1 cellular context compared by ENCODE assay signal in the genomic region with DNA sequence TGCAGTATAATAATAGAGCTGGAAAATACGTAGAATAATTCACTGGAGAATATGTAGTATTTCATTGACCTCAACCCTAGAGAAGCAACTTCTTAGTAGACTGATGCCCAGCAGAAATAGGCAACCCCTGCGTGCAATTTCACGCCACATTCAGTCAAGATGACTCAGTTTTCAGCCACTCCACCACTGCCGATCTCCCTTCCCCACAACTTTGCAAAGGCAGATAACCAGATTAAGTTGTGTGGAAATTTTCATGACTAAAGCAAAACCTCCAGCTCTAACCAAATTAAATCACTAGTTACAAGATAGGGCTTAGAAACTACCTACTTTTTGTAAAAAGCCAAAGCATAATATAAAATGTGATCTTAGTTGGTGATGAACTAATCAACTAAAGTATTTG.
TF ChIP-seq lines count a peak whose summit lies in the region.

No MANE protein-coding gene starts in this region.

TF ChIP-seq in GM12878, 131 proteins besides CTCF, POLR2A, EP300 and RAD21 (continued from another document):
- TF ChIP-seq, protein P1, sequence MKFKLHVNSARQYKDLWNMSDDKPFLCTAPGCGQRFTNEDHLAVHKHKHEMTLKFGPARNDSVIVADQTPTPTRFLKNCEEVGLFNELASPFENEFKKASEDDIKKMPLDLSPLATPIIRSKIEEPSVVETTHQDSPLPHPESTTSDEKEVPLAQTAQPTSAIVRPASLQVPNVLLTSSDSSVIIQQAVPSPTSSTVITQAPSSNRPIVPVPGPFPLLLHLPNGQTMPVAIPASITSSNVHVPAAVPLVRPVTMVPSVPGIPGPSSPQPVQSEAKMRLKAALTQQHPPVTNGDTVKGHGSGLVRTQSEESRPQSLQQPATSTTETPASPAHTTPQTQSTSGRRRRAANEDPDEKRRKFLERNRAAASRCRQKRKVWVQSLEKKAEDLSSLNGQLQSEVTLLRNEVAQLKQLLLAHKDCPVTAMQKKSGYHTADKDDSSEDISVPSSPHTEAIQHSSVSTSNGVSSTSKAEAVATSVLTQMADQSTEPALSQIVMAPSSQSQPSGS (IDR thresholded peaks at IDR 0.05; ENCODE audit: low read length) = peak; percentile 40; the same call in 1 of the 2 replicates
- TF ChIP-seq, protein P2, sequence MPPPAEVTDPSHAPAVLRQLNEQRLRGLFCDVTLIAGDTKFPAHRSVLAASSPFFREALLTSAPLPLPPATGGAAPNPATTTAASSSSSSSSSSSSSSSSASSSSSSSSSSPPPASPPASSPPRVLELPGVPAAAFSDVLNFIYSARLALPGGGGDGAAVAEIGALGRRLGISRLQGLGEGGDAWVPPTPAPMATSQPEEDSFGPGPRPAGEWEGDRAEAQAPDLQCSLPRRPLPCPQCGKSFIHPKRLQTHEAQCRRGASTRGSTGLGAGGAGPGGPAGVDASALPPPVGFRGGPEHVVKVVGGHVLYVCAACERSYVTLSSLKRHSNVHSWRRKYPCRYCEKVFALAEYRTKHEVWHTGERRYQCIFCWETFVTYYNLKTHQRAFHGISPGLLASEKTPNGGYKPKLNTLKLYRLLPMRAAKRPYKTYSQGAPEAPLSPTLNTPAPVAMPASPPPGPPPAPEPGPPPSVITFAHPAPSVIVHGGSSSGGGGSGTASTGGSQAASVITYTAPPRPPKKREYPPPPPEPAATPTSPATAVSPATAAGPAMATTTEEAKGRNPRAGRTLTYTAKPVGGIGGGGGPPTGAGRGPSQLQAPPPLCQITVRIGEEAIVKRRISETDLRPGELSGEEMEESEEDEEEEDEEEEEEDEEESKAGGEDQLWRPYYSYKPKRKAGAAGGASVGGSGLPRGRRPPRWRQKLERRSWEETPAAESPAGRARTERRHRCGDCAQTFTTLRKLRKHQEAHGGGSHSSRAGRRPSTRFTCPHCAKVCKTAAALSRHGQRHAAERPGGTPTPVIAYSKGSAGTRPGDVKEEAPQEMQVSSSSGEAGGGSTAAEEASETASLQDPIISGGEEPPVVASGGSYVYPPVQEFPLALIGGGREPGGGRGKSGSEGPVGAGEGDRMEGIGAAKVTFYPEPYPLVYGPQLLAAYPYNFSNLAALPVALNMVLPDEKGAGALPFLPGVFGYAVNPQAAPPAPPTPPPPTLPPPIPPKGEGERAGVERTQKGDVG (CRISPR knock-in tag; IDR thresholded peaks at IDR 0.05) = no peak
- TF ChIP-seq RUNX3 (IDR thresholded peaks at IDR 0.05; ENCODE audit: low read length) (peak; percentile 84), SMARCA5 (IDR thresholded peaks at IDR 0.05) (no peak), ETV6 (conservative IDR thresholded peaks at IDR 0.05 in 1 of 2, IDR thresholded peaks at IDR 0.05 in 1 of 2; ENCODE audit: borderline replicate concordance in 1 of 2, low read depth in 1 of 2) (peak in 1 of 2 experiments; percentile 22; a peak in 1 of 4 replicates), IKZF1 (conservative IDR thresholded peaks at IDR 0.05) (0 out of 2 replicates have a peak, but pooled peaks have one; percentile 26), MTA2 (IDR thresholded peaks at IDR 0.05; ENCODE audit: low read depth) (peak; percentile 45; the same call in 1 of the 2 replicates), ZNF24 (IDR thresholded peaks at IDR 0.05) (no peak), ZNF622 (IDR thresholded peaks at IDR 0.05) (no peak), JUNB (IDR thresholded peaks at IDR 0.05) (peak; percentile 37), HDGF (IDR thresholded peaks at IDR 0.05) (no peak), CHD4 (IDR thresholded peaks at IDR 0.05) (no peak), TCF12 (IDR thresholded peaks at IDR 0.05; ENCODE audit: low read depth, low read length) (no peak), MXI1 (IDR thresholded peaks at IDR 0.05; ENCODE audit: low read depth, low read length) (no peak), EZH2 (IDR thresholded peaks at IDR 0.05; ENCODE audit: borderline replicate concordance, control insufficient read depth, low read depth, low read length) (no peak), ZNF217 (IDR thresholded peaks at IDR 0.05) (no peak), IKZF2 (IDR thresholded peaks at IDR 0.05) (peak; percentile 11 to 18; a peak in 1 of 4 replicates), BCL11A (IDR thresholded peaks at IDR 0.05; ENCODE audit: low read depth, low read length) (peak; percentile 74; the same call in 1 of the 2 replicates), ZNF207 (IDR thresholded peaks at IDR 0.05; ENCODE audit: borderline replicate concordance) (no peak), ATF7 (IDR thresholded peaks at IDR 0.05; ENCODE audit: low read depth) (no peak), MEF2A (IDR thresholded peaks at IDR 0.05; ENCODE audit: insufficient read depth, low read depth, low read length) (0 out of 2 replicates have a peak, but pooled peaks have one; percentile 16), LARP7 (IDR thresholded peaks at IDR 0.05) (no peak), CBFB (IDR thresholded peaks at IDR 0.05; ENCODE audit: low read depth) (no peak), PAX5 (IDR thresholded peaks at IDR 0.05; ENCODE audit: borderline replicate concordance, low read depth, low read length) (no peak), POLR2AphosphoS2 (IDR thresholded peaks at IDR 0.05; ENCODE audit: low read depth, low read length) (no peak)
- TF ChIP-seq, protein P3, sequence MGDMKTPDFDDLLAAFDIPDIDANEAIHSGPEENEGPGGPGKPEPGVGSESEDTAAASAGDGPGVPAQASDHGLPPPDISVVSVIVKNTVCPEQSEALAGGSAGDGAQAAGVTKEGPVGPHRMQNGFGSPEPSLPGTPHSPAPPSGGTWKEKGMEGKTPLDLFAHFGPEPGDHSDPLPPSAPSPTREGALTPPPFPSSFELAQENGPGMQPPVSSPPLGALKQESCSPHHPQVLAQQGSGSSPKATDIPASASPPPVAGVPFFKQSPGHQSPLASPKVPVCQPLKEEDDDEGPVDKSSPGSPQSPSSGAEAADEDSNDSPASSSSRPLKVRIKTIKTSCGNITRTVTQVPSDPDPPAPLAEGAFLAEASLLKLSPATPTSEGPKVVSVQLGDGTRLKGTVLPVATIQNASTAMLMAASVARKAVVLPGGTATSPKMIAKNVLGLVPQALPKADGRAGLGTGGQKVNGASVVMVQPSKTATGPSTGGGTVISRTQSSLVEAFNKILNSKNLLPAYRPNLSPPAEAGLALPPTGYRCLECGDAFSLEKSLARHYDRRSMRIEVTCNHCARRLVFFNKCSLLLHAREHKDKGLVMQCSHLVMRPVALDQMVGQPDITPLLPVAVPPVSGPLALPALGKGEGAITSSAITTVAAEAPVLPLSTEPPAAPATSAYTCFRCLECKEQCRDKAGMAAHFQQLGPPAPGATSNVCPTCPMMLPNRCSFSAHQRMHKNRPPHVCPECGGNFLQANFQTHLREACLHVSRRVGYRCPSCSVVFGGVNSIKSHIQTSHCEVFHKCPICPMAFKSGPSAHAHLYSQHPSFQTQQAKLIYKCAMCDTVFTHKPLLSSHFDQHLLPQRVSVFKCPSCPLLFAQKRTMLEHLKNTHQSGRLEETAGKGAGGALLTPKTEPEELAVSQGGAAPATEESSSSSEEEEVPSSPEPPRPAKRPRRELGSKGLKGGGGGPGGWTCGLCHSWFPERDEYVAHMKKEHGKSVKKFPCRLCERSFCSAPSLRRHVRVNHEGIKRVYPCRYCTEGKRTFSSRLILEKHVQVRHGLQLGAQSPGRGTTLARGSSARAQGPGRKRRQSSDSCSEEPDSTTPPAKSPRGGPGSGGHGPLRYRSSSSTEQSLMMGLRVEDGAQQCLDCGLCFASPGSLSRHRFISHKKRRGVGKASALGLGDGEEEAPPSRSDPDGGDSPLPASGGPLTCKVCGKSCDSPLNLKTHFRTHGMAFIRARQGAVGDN (IDR thresholded peaks at IDR 0.05) = no peak
- TF ChIP-seq, protein P4, sequence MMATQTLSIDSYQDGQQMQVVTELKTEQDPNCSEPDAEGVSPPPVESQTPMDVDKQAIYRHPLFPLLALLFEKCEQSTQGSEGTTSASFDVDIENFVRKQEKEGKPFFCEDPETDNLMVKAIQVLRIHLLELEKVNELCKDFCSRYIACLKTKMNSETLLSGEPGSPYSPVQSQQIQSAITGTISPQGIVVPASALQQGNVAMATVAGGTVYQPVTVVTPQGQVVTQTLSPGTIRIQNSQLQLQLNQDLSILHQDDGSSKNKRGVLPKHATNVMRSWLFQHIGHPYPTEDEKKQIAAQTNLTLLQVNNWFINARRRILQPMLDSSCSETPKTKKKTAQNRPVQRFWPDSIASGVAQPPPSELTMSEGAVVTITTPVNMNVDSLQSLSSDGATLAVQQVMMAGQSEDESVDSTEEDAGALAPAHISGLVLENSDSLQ (IDR thresholded peaks at IDR 0.05) = no peak
